10 cellular contexts compared by ENCODE assay signal in the genomic region with DNA sequence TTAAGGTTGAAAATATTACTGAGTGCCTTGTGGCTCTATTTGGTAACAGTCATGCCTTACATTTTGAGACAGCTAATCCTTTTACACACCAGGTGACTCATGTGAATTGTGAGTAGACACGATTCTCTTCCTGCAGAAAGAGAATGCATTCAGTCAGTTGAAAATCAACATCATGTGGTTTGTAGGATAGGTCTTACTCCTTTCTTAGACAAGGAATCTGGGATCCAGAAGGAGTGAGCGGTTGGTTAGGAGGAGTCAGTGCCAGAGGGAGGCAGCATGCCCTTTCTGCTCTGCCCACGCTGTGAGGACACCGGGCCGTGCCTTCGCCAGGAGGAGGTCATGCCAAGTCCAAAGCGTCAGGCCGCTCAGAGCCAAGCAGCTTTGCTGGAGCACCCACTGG. TPM values are rescaled to one million over a fixed set of nuclear protein-coding genes. Genes with fewer than 3 reads are reported as not detected.
DNase-seq lines count a peak whose midpoint lies in the region; ATAC-seq lines count a peak whose summit lies in the region.
"Had no signal": no experiment of that assay in that cellular context is flagged by ENCODE, and none has a peak within 500 bp of the region (broad histone marks: within the 10 kb centered on the region; RNA-seq: fewer than 3 reads in every experiment).

No MANE protein-coding gene starts in this region.

- peaks cover 9 to 15% of the 10 kb centered on the region in 2 donors for H3K36me3 Mint-ChIP-seq in activated T-cell treated with anti-CD3 and anti-CD28 coated beads, Interleukin-2, amount 50 U/mL, for 72 hours (ENCODE audit: insufficient read depth in 2 of 2)
- H3K36me3 Mint-ChIP-seq in activated T-cell treated with anti-CD3 and anti-CD28 coated beads, Interleukin-2, amount 50 U/mL, for 4 hours (ENCODE audit: insufficient read depth) = peaks cover 25% of the 10 kb centered on the region
- H3K36me3 Mint-ChIP-seq in stimulated activated effector memory CD8-positive, alpha-beta T cell treated with anti-CD3 and anti-CD28 coated beads, Interleukin-12 subunit alpha, Interleukin-12 subunit beta, amount 100 ng/mL, for 72 hours = peaks cover 46% of the 10 kb centered on the region

- peak overlapping the region; percentile 65 to 73 for H3K4me3 Mint-ChIP-seq in activated T-cell treated with anti-CD3 and anti-CD28 coated beads, Interleukin-2, amount 50 U/mL, for 72 hours
- no peak overlapping the region for H3K4me3 Mint-ChIP-seq in activated T-cell treated with anti-CD3 and anti-CD28 coated beads, Interleukin-2, amount 50 U/mL, for 4 hours
- H3K4me3 Mint-ChIP-seq in stimulated activated effector memory CD8-positive, alpha-beta T cell treated with anti-CD3 and anti-CD28 coated beads, Interleukin-12 subunit alpha, Interleukin-12 subunit beta, amount 100 ng/mL, for 72 hours = no peak overlapping the region

- ATAC-seq in activated T-cell treated with anti-CD3 and anti-CD28 coated beads, Interleukin-2, amount 50 U/mL, for 72 hours (replicated peaks in 1 of 2) = peak; percentile 11 to 26
- ATAC-seq in activated T-cell treated with anti-CD3 and anti-CD28 coated beads, Interleukin-2, amount 50 U/mL, for 4 hours = no peak
- ATAC-seq in left cardiac atrium = peak; percentile 91 to 95
- peak; percentile 44 for ATAC-seq in stimulated activated effector memory CD8-positive, alpha-beta T cell treated with anti-CD3 and anti-CD28 coated beads, Interleukin-12 subunit alpha, Interleukin-12 subunit beta, amount 100 ng/mL, for 72 hours
- ATAC-seq in GM18868 (IDR thresholded peaks at IDR 0.05; ENCODE audit: unreplicated experiment) = no peak
- no peak for ATAC-seq in GM21526 (IDR thresholded peaks at IDR 0.05; ENCODE audit: low FRiP score, unreplicated experiment)
- ATAC-seq in HG02759 (IDR thresholded peaks at IDR 0.05; ENCODE audit: unreplicated experiment) = no peak

- intact Hi-C loops in left cardiac atrium (cut with DNase I) = no loop called here

- no peaks in the 10 kb centered on the region for H3K9me3 Mint-ChIP-seq in activated T-cell treated with anti-CD3 and anti-CD28 coated beads, Interleukin-2, amount 50 U/mL, for 72 hours
- H3K9me3 Mint-ChIP-seq in activated T-cell treated with anti-CD3 and anti-CD28 coated beads, Interleukin-2, amount 50 U/mL, for 4 hours = no peaks in the 10 kb centered on the region
- H3K9me3 Mint-ChIP-seq in stimulated activated effector memory CD8-positive, alpha-beta T cell treated with anti-CD3 and anti-CD28 coated beads, Interleukin-12 subunit alpha, Interleukin-12 subunit beta, amount 100 ng/mL, for 72 hours = no peaks in the 10 kb centered on the region

- no peaks in the 10 kb centered on the region for H3K27me3 Mint-ChIP-seq in activated T-cell treated with anti-CD3 and anti-CD28 coated beads, Interleukin-2, amount 50 U/mL, for 72 hours (ENCODE audit: low read depth)
- no peaks in the 10 kb centered on the region for H3K27me3 Mint-ChIP-seq in activated T-cell treated with anti-CD3 and anti-CD28 coated beads, Interleukin-2, amount 50 U/mL, for 4 hours (ENCODE audit: low read depth)

- H3K27ac Mint-ChIP-seq in activated T-cell treated with anti-CD3 and anti-CD28 coated beads, Interleukin-2, amount 50 U/mL, for 72 hours = peak overlapping the region; percentile 36
- H3K27ac Mint-ChIP-seq in stimulated activated effector memory CD8-positive, alpha-beta T cell treated with anti-CD3 and anti-CD28 coated beads, Interleukin-12 subunit alpha, Interleukin-12 subunit beta, amount 100 ng/mL, for 72 hours = no peak overlapping the region

- DNase-seq in activated T-cell treated with anti-CD3 and anti-CD28 coated beads, Interleukin-2, amount 50 U/mL, for 72 hours = no peak
- DNase-seq in activated T-cell treated with anti-CD3 and anti-CD28 coated beads, Interleukin-2, amount 50 U/mL, for 4 hours = no peak
- DNase-seq in astrocyte of the hippocampus (ENCODE audit: low read depth, low spot score) (peak; percentile 71), left cardiac atrium (peak; percentile 54)
- no peak for DNase-seq in stimulated activated effector memory CD8-positive, alpha-beta T cell treated with anti-CD3 and anti-CD28 coated beads, Interleukin-12 subunit alpha, Interleukin-12 subunit beta, amount 100 ng/mL, for 72 hours (ENCODE audit: low spot score in 2 of 2)
- DNase-seq: activated CD4-positive, alpha-beta T cell treated with anti-CD3 and anti-CD28 coated beads for 4 hours; NCI-H1092 had no signal

- H3K4me1 Mint-ChIP-seq in activated T-cell treated with anti-CD3 and anti-CD28 coated beads, Interleukin-2, amount 50 U/mL, for 72 hours (ENCODE audit: low read depth) = peaks cover 91% of the 10 kb centered on the region
- peaks cover 89% of the 10 kb centered on the region for H3K4me1 Mint-ChIP-seq in activated T-cell treated with anti-CD3 and anti-CD28 coated beads, Interleukin-2, amount 50 U/mL, for 4 hours (ENCODE audit: low read depth)
- H3K4me1 Mint-ChIP-seq in stimulated activated effector memory CD8-positive, alpha-beta T cell treated with anti-CD3 and anti-CD28 coated beads, Interleukin-12 subunit alpha, Interleukin-12 subunit beta, amount 100 ng/mL, for 72 hours = peaks cover 78% of the 10 kb centered on the region

RNA-seq across cellular contexts. Expression of a gene that starts 47.6 kb away (rescaled TPM):
- 100 to 1,000 TPM; 123 to 137 TPM for total RNA-seq in activated T-cell treated with anti-CD3 and anti-CD28 coated beads, Interleukin-2, amount 50 U/mL, for 72 hours
- 10 to 100 TPM; 76.0 to 91.0 (median 78.1) TPM for total RNA-seq in activated T-cell treated with anti-CD3 and anti-CD28 coated beads, Interleukin-2, amount 50 U/mL, for 4 hours
- total RNA-seq in left cardiac atrium = 10 to 100 TPM; 12.2 to 15.7 TPM

Comparison
In these comparisons a context has a peak if more than half of its experiments do, and no peak if none do; other contexts are left out.
1. ATAC-seq: peak in activated T-cell treated with anti-CD3 and anti-CD28 coated beads, Interleukin-2, amount 50 U/mL, for 72 hours (2 of 2), left cardiac atrium (2 of 2) and stimulated activated effector memory CD8-positive, alpha-beta T cell treated with anti-CD3 and anti-CD28 coated beads, Interleukin-12 subunit alpha, Interleukin-12 subunit beta, amount 100 ng/mL, for 72 hours (single experiment); none in activated T-cell treated with anti-CD3 and anti-CD28 coated beads, Interleukin-2, amount 50 U/mL, for 4 hours (0 of 2), GM18868 (single experiment), GM21526 (single experiment) and HG02759 (single experiment).
2. H3K4me3 Mint-ChIP-seq: peak in activated T-cell treated with anti-CD3 and anti-CD28 coated beads, Interleukin-2, amount 50 U/mL, for 72 hours (2 of 2); none in activated T-cell treated with anti-CD3 and anti-CD28 coated beads, Interleukin-2, amount 50 U/mL, for 4 hours (single experiment) and stimulated activated effector memory CD8-positive, alpha-beta T cell treated with anti-CD3 and anti-CD28 coated beads, Interleukin-12 subunit alpha, Interleukin-12 subunit beta, amount 100 ng/mL, for 72 hours (single experiment).
3. DNase-seq: peak in astrocyte of the hippocampus (single experiment) and left cardiac atrium (single experiment); none in activated T-cell treated with anti-CD3 and anti-CD28 coated beads, Interleukin-2, amount 50 U/mL, for 72 hours (0 of 2), activated T-cell treated with anti-CD3 and anti-CD28 coated beads, Interleukin-2, amount 50 U/mL, for 4 hours (single experiment) and stimulated activated effector memory CD8-positive, alpha-beta T cell treated with anti-CD3 and anti-CD28 coated beads, Interleukin-12 subunit alpha, Interleukin-12 subunit beta, amount 100 ng/mL, for 72 hours (0 of 2).
4. RNA of a gene that starts 47.6 kb away (total RNA-seq): 123 to 137 TPM in activated T-cell treated with anti-CD3 and anti-CD28 coated beads, Interleukin-2, amount 50 U/mL, for 72 hours and 76.0 to 91.0 TPM in activated T-cell treated with anti-CD3 and anti-CD28 coated beads, Interleukin-2, amount 50 U/mL, for 4 hours; 12.2 to 15.7 TPM in left cardiac atrium; every median in the first group is over 4 times any median in the second.